In genomic region chr1:21867597-21867996, GRCh38 we compare ENCODE assay signal across 4 cellular contexts. TPM values are rescaled to one million over a fixed set of nuclear protein-coding genes. Genes with fewer than 3 reads are reported as not detected.
"Had no signal": no experiment of that assay in that cellular context is flagged by ENCODE, and none has a peak within 500 bp of the region (broad histone marks: within the 10 kb centered on the region; RNA-seq: fewer than 3 reads in every experiment).

No MANE protein-coding gene starts in this region.

RNA-seq across cellular contexts. Expression of gene LDLRAD2, which starts 55.5 kb away (rescaled TPM):
- total RNA-seq: activated T-helper 2 cell treated with anti-CD3 and anti-CD28 coated beads, Interferon-gamma antibody, Interleukin-2, Interleukin-4, amounts not matched to agents 10 μg/mL and 5 μg/mL and 100 μg/mL, durations not matched to agents 14 hours and 24 hours and 36 hours; NCI-H460; PC-3; SK-MEL-5 had no signal
